Comparison of ENCODE assay signal across 1 cellular context in the genomic region with DNA sequence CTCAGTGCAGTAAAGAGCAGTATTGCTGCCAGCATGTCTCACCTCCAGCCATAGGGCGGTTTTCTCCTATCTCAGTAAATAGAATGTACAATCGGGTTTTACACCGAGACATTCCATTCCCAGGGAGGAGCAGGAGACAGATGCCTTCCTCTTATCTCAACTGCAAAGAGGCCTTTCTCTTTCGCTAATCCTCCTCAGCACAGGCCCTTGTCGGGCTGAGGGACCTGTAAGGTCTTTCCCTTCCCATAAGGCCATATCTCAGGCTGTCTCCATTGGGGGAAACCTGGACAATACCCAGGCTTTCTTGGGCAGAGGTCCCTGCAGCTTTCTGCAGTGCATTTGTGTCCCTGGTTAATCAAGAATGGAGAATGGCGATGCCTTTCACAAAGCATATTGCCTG.
TF ChIP-seq lines count a peak whose summit lies in the region.

No MANE protein-coding gene starts in this region.

TF ChIP-seq in K562, 482 proteins besides CTCF, POLR2A, EP300 and RAD21:
- TF ChIP-seq CBFA2T2 (conservative IDR thresholded peaks at IDR 0.05) (peak; percentile 80), NCOR1 (IDR thresholded peaks at IDR 0.05) (peak; percentile 72), TRIM28 (IDR thresholded peaks at IDR 0.05) (0 out of 2 replicates have a peak, but pooled peaks have one; percentile 21), NFIC (IDR thresholded peaks at IDR 0.05) (peak; percentile 42), SOX6 (IDR thresholded peaks at IDR 0.05) (peak; percentile 49; the same call in 1 of the 2 replicates), TRIM24 (IDR thresholded peaks at IDR 0.05) (peak; percentile 33 to 70; a peak in 2 of 4 replicates), TAL1 (IDR thresholded peaks at IDR 0.05) (peak; percentile 67; the same call in 1 of the 2 replicates), GATA2 (CRISPR knock-in tag; IDR thresholded peaks at IDR 0.05) (peak; percentile 58; the same call in 1 of the 2 replicates), ARID1B (IDR thresholded peaks at IDR 0.05) (peak; percentile 64; the same call in 1 of the 2 replicates), TCF3 (CRISPR knock-in tag; IDR thresholded peaks at IDR 0.05) (peak; percentile 64), CBFA2T3 (IDR thresholded peaks at IDR 0.05) (peak; percentile 89), MTA2 (IDR thresholded peaks at IDR 0.05; ENCODE audit: low read depth) (0 out of 2 replicates have a peak, but pooled peaks have one; percentile 21), KDM1A (IDR thresholded peaks at IDR 0.05) (0 out of 4 replicates have a peak, but pooled peaks have one; percentile 22 to 24)
